9 cellular contexts compared by ENCODE assay signal in the genomic region with DNA sequence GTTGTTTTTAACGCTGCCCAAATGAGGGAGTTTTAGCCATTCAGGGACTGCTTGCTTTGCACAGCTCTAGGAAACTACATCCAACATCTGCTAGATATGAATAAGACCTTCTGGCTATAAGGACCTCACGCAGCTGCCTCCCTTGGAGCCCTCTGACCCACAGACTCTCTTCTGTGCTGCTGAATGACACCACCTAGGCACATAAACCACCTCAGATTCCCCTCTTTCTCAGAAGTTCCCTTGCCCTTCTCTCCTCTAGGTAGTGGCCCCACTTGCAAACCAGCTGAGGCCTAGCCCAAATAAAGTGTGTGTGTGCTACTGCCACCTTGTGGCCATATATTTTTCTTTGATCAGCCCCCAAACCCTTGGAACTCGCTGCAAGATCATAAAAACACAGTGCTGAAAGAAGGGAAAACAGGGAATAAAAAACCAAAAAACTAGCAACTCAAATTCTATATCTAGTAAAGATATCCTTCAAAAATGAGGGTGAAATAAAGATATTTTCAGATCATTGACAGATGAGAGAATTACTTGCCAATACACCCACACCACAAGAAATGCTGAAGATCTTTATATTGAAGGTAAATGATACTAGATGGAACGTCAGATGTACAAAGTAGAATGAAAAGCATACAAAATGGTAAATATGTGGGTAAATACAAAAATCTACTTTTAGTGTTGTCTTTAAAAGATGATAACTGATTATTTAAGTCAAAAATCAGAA.
DNase-seq lines count a peak whose midpoint lies in the region; ATAC-seq and TF ChIP-seq lines count a peak whose summit lies in the region.
"Had no signal": no experiment of that assay in that cellular context is flagged by ENCODE, and none has a peak within 500 bp of the region (broad histone marks: within the 10 kb centered on the region; RNA-seq: fewer than 3 reads in every experiment).

No MANE protein-coding gene starts in this region.

- peak; percentile 5 for DNase-seq in DMS153 (lab: John Stamatoyannopoulos, UW)
- no peak for DNase-seq in DMS153 treated with DMSO at 0.1 percent for 48 hours (lab: John Stamatoyannopoulos, UW; ENCODE audit: unreplicated experiment)
- peak in 28 of 34 experiments; percentile 2 to 33 (median 9) for DNase-seq in T-cell
- peak; percentile 41 to 50 (median 46) for DNase-seq in body of pancreas
- DNase-seq in kidney glomerular epithelial cell (lab: John Stamatoyannopoulos, UW), result peak; percentile 39
- peak; percentile 24 for DNase-seq in stimulated activated CD8-positive, alpha-beta memory T cell treated with anti-CD3 and anti-CD28 coated beads, Interleukin-12 subunit alpha, Interleukin-12 subunit beta, amount 100 ng/mL, for 1 hour (ENCODE audit: low read depth)

- WGBS in body of pancreas, 2 donors, result 43 to 48% methylated on average over 4 of the region's 4 CpGs

- H3K36me3 Mint-ChIP-seq in T-cell, result no peaks in the 10 kb centered on the region

- no peak for TF ChIP-seq POLR2A in body of pancreas (IDR thresholded peaks at IDR 0.05)

- no peaks in the 10 kb centered on the region for H3K9me3 ChIP-seq in body of pancreas
- H3K9me3 ChIP-seq: BLaER1 had no signal

- no peak overlapping the region for H3K27ac ChIP-seq in body of pancreas
- H3K27ac ChIP-seq: BLaER1 had no signal

- no peak overlapping the region for H3K4me3 ChIP-seq in body of pancreas
- H3K4me3 ChIP-seq: BLaER1 had no signal

- no peaks in the 10 kb centered on the region for H3K4me1 ChIP-seq in body of pancreas
- H3K4me1 ChIP-seq: BLaER1 had no signal

- peak; percentile 37 to 80 (median 69) for TF ChIP-seq CTCF in body of pancreas (IDR thresholded peaks at IDR 0.05)

- POLR2A ChIA-PET in T-cell (lab: Charles Lee), result no interaction called here

- H3K27me3 ChIP-seq in body of pancreas, result no peaks in the 10 kb centered on the region
- H3K27me3 ChIP-seq: BLaER1 had no signal

- intact Hi-C loops in body of pancreas (cut with DNase I), result no loop called here

- no peaks in the 10 kb centered on the region for H3K4me1 Mint-ChIP-seq in T-cell

- H3K27me3 Mint-ChIP-seq in T-cell, result no peaks in the 10 kb centered on the region

- H3K4me3 Mint-ChIP-seq in T-cell, result no peak overlapping the region

- peak; percentile 96 for ATAC-seq in GM21390 (IDR thresholded peaks at IDR 0.05; ENCODE audit: unreplicated experiment)
- peak; percentile 92 for ATAC-seq in HG03575 (IDR thresholded peaks at IDR 0.05; ENCODE audit: extremely low read depth, insufficient number of reproducible peaks, low FRiP score, unreplicated experiment)
- peak in 1 of 4 experiments; percentile 69 for ATAC-seq in T-cell (replicated peaks in 1 of 4)
- peak; percentile 75 for ATAC-seq in body of pancreas

- no peaks in the 10 kb centered on the region for H3K9me3 Mint-ChIP-seq in T-cell

- no peaks in the 10 kb centered on the region for H3K36me3 ChIP-seq in body of pancreas (replicated peaks in 1 of 2; ENCODE audit: insufficient read depth in 1 of 2, low read depth in 2 of 2)
- H3K36me3 ChIP-seq: BLaER1 had no signal

- H3K27ac Mint-ChIP-seq in T-cell, result no peak overlapping the region

- CTCF ChIA-PET in T-cell (lab: Charles Lee), result interaction anchor here (0.6 to 1.9 kb wide), 7 partner anchors 9 to 1702 kb away, joined by 3 to 7 read pairs (median 3); no protein-coding TSS in a partner anchor
